In the genomic region with DNA sequence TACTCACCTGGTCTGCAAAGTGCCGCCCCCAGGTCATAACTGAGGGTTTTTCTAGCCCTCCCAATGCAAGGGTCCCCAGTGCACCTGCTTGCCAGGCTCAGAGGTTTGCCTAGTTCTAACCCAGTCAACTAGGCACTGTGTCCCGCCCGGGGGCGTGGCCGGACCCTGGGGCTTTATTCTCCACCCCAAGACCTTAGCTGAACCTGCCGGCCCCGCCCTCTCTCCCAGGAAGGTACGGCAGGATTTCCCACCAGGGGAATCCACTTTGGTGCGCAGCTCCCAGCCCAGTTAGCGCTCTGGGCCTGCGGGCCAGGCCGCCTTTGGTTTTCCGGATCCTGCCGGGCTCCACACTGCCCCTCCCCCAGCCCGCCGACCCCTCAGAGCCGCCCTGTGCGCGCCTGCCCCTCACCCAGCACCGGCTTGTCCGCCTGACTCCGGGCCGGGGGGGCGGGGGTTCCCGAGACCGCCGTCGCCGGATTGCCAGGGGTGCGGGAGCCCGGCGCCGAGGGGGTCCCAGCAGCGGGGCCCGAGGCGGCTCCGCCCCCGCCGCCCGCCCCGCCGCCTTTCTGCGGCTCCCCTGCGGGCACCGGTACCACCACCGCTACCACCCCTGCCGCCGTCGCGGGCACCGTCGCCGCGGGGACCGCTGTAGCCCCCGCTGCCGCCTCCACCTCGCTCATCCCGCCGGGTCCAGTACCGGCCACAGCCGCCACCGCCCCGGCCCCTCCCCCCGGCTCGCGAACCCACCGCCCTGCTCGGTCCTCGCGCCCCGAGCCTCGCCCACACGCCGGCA, we compare ENCODE assay signal across 8 cellular contexts. TPM values are rescaled to one million over a fixed set of nuclear protein-coding genes. Genes with fewer than 3 reads are reported as not detected.
A peak's percentile ranks its signal among the peaks of the same experiment; 100 is the strongest.
DNase-seq lines count a peak whose midpoint lies in the region; ATAC-seq, FAIRE-seq and TF ChIP-seq lines count a peak whose summit lies in the region.

No MANE protein-coding gene starts in this region.

- DNase-seq in DMS53 (lab: John Stamatoyannopoulos, UW) (peak; percentile 83), NCI-H69 (lab: John Stamatoyannopoulos, UW) (peak; percentile 50), AML-193 (lab: John Stamatoyannopoulos, UW) (no peak), urothelium cell line (ENCODE audit: low spot score) (no peak)

- H3K36me3 ChIP-seq in esophagus (ENCODE audit: control insufficient read depth in 2 of 2, insufficient read depth in 2 of 2, low read length in 1 of 2) = no peaks in the 10 kb centered on the region
- no peaks in the 10 kb centered on the region for H3K36me3 ChIP-seq in neutrophil

- H3K4me3 ChIP-seq in esophagus (ENCODE audit: low read depth in 1 of 2, low read length in 2 of 2) (peak overlapping the region; percentile 26 to 27), neutrophil (ENCODE audit: low read depth in 1 of 2, low read length in 1 of 2) (peak overlapping the region; percentile 40 to 64)

- no peak for TF ChIP-seq CTCF in neutrophil (IDR thresholded peaks at IDR 0.05)

- WGBS in esophagus, 2 donors = 5 to 7% methylated on average over 38 to 75 of the region's 75 CpGs

- FAIRE-seq in urothelium cell line (lab: Jason Lieb, UNC) = no peak

- H3K27ac ChIP-seq in esophagus (ENCODE audit: low read depth in 2 of 2, low read length in 1 of 2) = peak overlapping the region; percentile 53 to 86
- no peak overlapping the region for H3K27ac ChIP-seq in neutrophil

- no peaks in the 10 kb centered on the region for H3K27me3 ChIP-seq in esophagus (ENCODE audit: control insufficient read depth in 1 of 2, insufficient read depth in 2 of 2, low read length in 2 of 2)
- peaks cover 97% of the 10 kb centered on the region for H3K27me3 ChIP-seq in neutrophil

- H3K9me3 ChIP-seq in esophagus (ENCODE audit: control insufficient read depth in 2 of 2, insufficient read depth in 1 of 2, low read depth in 1 of 2, low read length in 1 of 2) = no peaks in the 10 kb centered on the region
- no peaks in the 10 kb centered on the region for H3K9me3 ChIP-seq in neutrophil

- ATAC-seq in HG03469 (IDR thresholded peaks at IDR 0.05; ENCODE audit: unreplicated experiment) (no peak), HG03025 (IDR thresholded peaks at IDR 0.05; ENCODE audit: low FRiP score, unreplicated experiment) (no peak)

- H3K4me1 ChIP-seq in esophagus (ENCODE audit: control insufficient read depth in 2 of 2, insufficient read depth in 2 of 2, low read length in 1 of 2) = peaks cover 16 to 17% of the 10 kb centered on the region in 2 donors
- H3K4me1 ChIP-seq in neutrophil (ENCODE audit: control insufficient read depth in 1 of 2, insufficient read depth in 1 of 2, low read depth in 1 of 2, low read length in 1 of 2) = peaks cover 18 to 26% of the 10 kb centered on the region in 2 experiments

RNA-seq across cellular contexts. Expression of gene YBX2, which starts 0.4 kb away (rescaled TPM):
- polyA plus RNA-seq in esophagus = 10 to 100 TPM in 1 of 2 donors, 1 to 10 TPM in 1; 2.8 to 13.0 TPM

RNA-seq across cellular contexts. Expression of gene SLC2A4, which starts 12.5 kb away (rescaled TPM):
- 1 to 10 TPM; 5.4 to 7.6 TPM for polyA plus RNA-seq in esophagus

RNA-seq across cellular contexts. Expression of gene EIF5A, which starts 13.4 kb away (rescaled TPM):
- polyA plus RNA-seq in esophagus = 100 to 1,000 TPM; 597 to 599 TPM

RNA-seq across cellular contexts. Expression of gene GPS2, which starts 21.1 kb away (rescaled TPM):
- polyA plus RNA-seq in esophagus = 10 to 100 TPM; 54.5 to 56.5 TPM

RNA-seq across cellular contexts. Expression of gene CLDN7, which starts 31.7 kb away (rescaled TPM):
- 100 to 1,000 TPM; 271 to 275 TPM for polyA plus RNA-seq in esophagus

Comparison
In these comparisons a context has a peak if more than half of its experiments do, and no peak if none do; other contexts are left out.
1. DNase-seq: peak in DMS53 (single experiment) and NCI-H69 (single experiment); none in AML-193 (0 of 2) and urothelium cell line (single experiment).